In genomic region chr2:233433029-233433428, GRCh38 we compare ENCODE assay signal across 19 cellular contexts.
"Had no signal": no experiment of that assay in that cellular context is flagged by ENCODE, and none has a peak within 500 bp of the region (broad histone marks: within the 10 kb centered on the region; RNA-seq: fewer than 3 reads in every experiment).

No MANE protein-coding gene starts in this region.

- H3K27me3 Mint-ChIP-seq: brain had no signal

- H3K4me3 ChIP-seq: gastroesophageal sphincter, heart left ventricle, left ventricle myocardium inferior, ovary, right lobe of liver, spleen, thyroid gland had no signal

- H3K27ac Mint-ChIP-seq: brain; T-helper 1 cell treated with Interleukin-12 subunit alpha and Interleukin-12 subunit beta and Interleukin-4 antibody, amounts not matched to agents 30 μg/mL and 1 μg/mL, for 36 hours had no signal

- H3K27ac ChIP-seq: gastroesophageal sphincter, heart left ventricle, left ventricle myocardium inferior, ovary, right lobe of liver, spleen, thyroid gland had no signal

- H3K4me3 Mint-ChIP-seq: brain; natural killer cell; T-helper 1 cell treated with Interleukin-12 subunit alpha and Interleukin-12 subunit beta and Interleukin-4 antibody, amounts not matched to agents 30 μg/mL and 1 μg/mL, for 36 hours had no signal

- H3K27me3 ChIP-seq: gastroesophageal sphincter, heart left ventricle, ovary, right lobe of liver, spleen, thyroid gland had no signal

- ATAC-seq: gastroesophageal sphincter, heart left ventricle, natural killer cell, right lobe of liver had no signal

- H3K9me3 Mint-ChIP-seq: brain; natural killer cell; T-helper 1 cell treated with Interleukin-12 subunit alpha and Interleukin-12 subunit beta and Interleukin-4 antibody, amounts not matched to agents 30 μg/mL and 1 μg/mL, for 36 hours had no signal

- DNase-seq: activated CD4-positive, alpha-beta T cell treated with anti-CD3 and anti-CD28 coated beads, Interleukin-2, amount 50 U/mL, for 4 hours; activated CD4-positive, CD25-positive, alpha-beta regulatory T cell treated with anti-CD3 and anti-CD28 coated beads, Interleukin-2, amount 50 U/mL, for 72 hours; activated naive CD4-positive, alpha-beta T cell; anterior cingulate cortex; caudate nucleus; heart left ventricle; kidney glomerular epithelial cell; left ventricle myocardium inferior; mammary epithelial cell; natural killer cell; right lobe of liver; spleen; stimulated activated CD4-positive, alpha-beta T cell treated with anti-CD3 and anti-CD28 coated beads, Interleukin-4, amount 100 ng/mL, for 4 hours; stimulated activated naive CD4-positive, alpha-beta T cell; thyroid gland had no signal
